In genomic region chr11:62600367-62601113, GRCh38 we compare ENCODE assay signal across 7 cellular contexts.
DNase-seq lines count a peak whose midpoint lies in the region; ATAC-seq and TF ChIP-seq lines count a peak whose summit lies in the region.

No MANE protein-coding gene starts in this region.

- H3K9me3 ChIP-seq in HAP-1, result no peaks in the 10 kb centered on the region

- H3K4me3 ChIP-seq in HAP-1 (peak overlapping the region; percentile 96), fibroblast of mammary gland (ENCODE audit: control insufficient read depth, low read depth, low read length) (peak overlapping the region; percentile 89), skeletal muscle cell (ENCODE audit: low read depth, low read length) (peak overlapping the region; percentile 96)

- no peaks in the 10 kb centered on the region for H3K27me3 ChIP-seq in HAP-1 (ENCODE audit: low read depth)

- DNase-seq in HAP-1 (ENCODE audit: low spot score in 2 of 2) (peak in 1 of 2 experiments; percentile 57), T follicular helper cell (ENCODE audit: low read depth) (peak; percentile 16), fibroblast of mammary gland (ENCODE audit: low read depth) (no peak), skeletal muscle cell (ENCODE audit: low read depth) (no peak)

- in situ Hi-C loops in HAP-1 (cut with MboI; ENCODE audit: low sequenced_read_pairs), result no loop called here

- no peak for TF ChIP-seq CTCF in fibroblast of mammary gland (conservative IDR thresholded peaks at IDR 0.05; ENCODE audit: control insufficient read depth, insufficient read depth, low read depth, low read length)

- H3K36me3 ChIP-seq in HAP-1 (replicated peaks), result peaks cover 76% of the 10 kb centered on the region

- peaks cover 19% of the 10 kb centered on the region for H3K4me1 ChIP-seq in HAP-1

- ATAC-seq in HG03175 (IDR thresholded peaks at IDR 0.05; ENCODE audit: unreplicated experiment) (no peak), HG03139 (IDR thresholded peaks at IDR 0.05; ENCODE audit: unreplicated experiment) (no peak), HG03025 (IDR thresholded peaks at IDR 0.05; ENCODE audit: low FRiP score, unreplicated experiment) (no peak)
